ENCODE assay signal across 1 cellular context in the genomic region with DNA sequence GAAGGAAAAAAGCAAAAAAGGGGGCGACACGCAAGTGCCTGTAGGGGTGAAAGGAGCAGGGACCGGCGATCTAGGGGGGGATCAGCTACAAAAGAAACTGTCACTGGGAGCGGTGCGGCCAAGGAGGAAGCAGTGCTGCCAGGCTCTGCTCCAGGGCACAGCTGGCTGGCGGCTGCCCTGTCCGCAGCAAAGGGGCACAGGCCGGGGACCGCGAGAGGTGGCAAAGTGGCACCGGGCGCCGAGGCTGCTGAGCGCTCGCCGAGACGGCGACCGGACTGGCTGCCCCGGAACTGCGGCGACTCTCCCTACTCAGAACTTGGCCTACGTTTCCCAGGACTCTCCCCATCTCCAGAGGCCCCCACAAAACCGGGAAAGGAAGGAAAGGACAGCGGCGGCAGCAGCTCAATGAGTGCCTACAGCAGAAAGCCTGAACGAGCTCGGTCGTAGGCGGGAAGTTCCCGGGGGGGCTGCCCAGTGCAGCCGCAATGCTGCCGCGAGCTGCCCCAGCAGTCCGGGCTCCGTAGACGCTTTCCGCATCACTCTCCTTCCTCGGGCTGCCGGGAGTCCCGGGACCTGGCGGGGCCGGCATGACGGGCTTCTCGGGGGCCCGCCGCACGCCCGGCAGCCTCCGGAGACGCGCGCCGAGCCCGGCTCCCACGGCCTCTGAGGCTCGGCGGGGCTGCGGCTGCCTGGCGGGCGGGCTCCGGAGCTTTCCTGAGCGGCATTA.
A peak's percentile ranks its signal among the peaks of the same experiment; 100 is the strongest.
TF ChIP-seq lines count a peak whose summit lies in the region.

No MANE protein-coding gene starts in this region.

TF ChIP-seq in HEK293, 187 proteins besides CTCF, POLR2A, EP300 and RAD21 (continued from another document):
- TF ChIP-seq, protein P1, sequence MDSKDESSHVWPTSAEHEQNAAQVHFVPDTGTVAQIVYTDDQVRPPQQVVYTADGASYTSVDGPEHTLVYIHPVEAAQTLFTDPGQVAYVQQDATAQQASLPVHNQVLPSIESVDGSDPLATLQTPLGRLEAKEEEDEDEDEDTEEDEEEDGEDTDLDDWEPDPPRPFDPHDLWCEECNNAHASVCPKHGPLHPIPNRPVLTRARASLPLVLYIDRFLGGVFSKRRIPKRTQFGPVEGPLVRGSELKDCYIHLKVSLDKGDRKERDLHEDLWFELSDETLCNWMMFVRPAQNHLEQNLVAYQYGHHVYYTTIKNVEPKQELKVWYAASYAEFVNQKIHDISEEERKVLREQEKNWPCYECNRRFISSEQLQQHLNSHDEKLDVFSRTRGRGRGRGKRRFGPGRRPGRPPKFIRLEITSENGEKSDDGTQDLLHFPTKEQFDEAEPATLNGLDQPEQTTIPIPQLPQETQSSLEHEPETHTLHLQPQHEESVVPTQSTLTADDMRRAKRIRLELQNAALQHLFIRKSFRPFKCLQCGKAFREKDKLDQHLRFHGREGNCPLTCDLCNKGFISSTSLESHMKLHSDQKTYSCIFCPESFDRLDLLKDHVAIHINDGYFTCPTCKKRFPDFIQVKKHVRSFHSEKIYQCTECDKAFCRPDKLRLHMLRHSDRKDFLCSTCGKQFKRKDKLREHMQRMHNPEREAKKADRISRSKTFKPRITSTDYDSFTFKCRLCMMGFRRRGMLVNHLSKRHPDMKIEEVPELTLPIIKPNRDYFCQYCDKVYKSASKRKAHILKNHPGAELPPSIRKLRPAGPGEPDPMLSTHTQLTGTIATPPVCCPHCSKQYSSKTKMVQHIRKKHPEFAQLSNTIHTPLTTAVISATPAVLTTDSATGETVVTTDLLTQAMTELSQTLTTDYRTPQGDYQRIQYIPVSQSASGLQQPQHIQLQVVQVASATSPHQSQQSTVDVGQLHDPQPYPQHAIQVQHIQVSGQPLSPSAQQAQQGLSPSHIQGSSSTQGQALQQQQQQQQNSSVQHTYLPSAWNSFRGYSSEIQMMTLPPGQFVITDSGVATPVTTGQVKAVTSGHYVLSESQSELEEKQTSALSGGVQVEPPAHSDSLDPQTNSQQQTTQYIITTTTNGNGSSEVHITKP (tag by site-specific recombination; IDR thresholded peaks at IDR 0.05): peak; percentile 35
- TF ChIP-seq ZNF391 (tag by site-specific recombination; IDR thresholded peaks at IDR 0.05; ENCODE audit: borderline replicate concordance, low read depth) (peak; percentile 62; the same call in 1 of the 2 replicates), ZBTB7A (tag by site-specific recombination; IDR thresholded peaks at IDR 0.05; ENCODE audit: low read depth) (peak; percentile 54; the same call in 1 of the 2 replicates), ZNF311 (tag by site-specific recombination; IDR thresholded peaks at IDR 0.05; ENCODE audit: borderline replicate concordance) (no peak), ZNF776 (tag by site-specific recombination; IDR thresholded peaks at IDR 0.05; ENCODE audit: borderline replicate concordance) (no peak), ZNF335 (tag by site-specific recombination; conservative IDR thresholded peaks at IDR 0.05) (peak; percentile 94; the same call in 1 of the 2 replicates), ZNF19 (tag by site-specific recombination; IDR thresholded peaks at IDR 0.05; ENCODE audit: low read depth) (no peak), ZNF404 (tag by site-specific recombination; IDR thresholded peaks at IDR 0.05) (no peak), ZNF239 (tag by site-specific recombination; IDR thresholded peaks at IDR 0.05) (no peak), KLF9 (tag by site-specific recombination; IDR thresholded peaks at IDR 0.05; ENCODE audit: low read depth) (0 out of 2 replicates have a peak, but pooled peaks have one; percentile 41), OVOL3 (tag by site-specific recombination; IDR thresholded peaks at IDR 0.05) (0 out of 2 replicates have a peak, but pooled peaks have one; percentile 24), ZBTB20 (tag by site-specific recombination; IDR thresholded peaks at IDR 0.05) (peak; percentile 55), ZNF624 (tag by site-specific recombination; IDR thresholded peaks at IDR 0.05) (no peak), PRDM1 (tag by site-specific recombination; IDR thresholded peaks at IDR 0.05) (peak; percentile 87), BCL11B (tag by site-specific recombination; IDR thresholded peaks at IDR 0.05; ENCODE audit: low read depth) (peak; percentile 57; the same call in 1 of the 2 replicates), ZNF2 (tag by site-specific recombination; IDR thresholded peaks at IDR 0.05) (peak; percentile 70; the same call in 1 of the 2 replicates), ZNF837 (tag by site-specific recombination; IDR thresholded peaks at IDR 0.05) (0 out of 2 replicates have a peak, but pooled peaks have one; percentile 35), ZFP69B (tag by site-specific recombination; IDR thresholded peaks at IDR 0.05) (0 out of 2 replicates have a peak, but pooled peaks have one; percentile 60), ZNF24 (tag by site-specific recombination; IDR thresholded peaks at IDR 0.05) (no peak), ZEB2 (tag by site-specific recombination; IDR thresholded peaks at IDR 0.05) (peak; percentile 65), ZNF660 (tag by site-specific recombination; IDR thresholded peaks at IDR 0.05) (no peak), HOXD13 (CRISPR knock-in tag; IDR thresholded peaks at IDR 0.05; ENCODE audit: borderline replicate concordance) (no peak), WT1 (tag by site-specific recombination; IDR thresholded peaks at IDR 0.05) (no peak), GLIS1 (tag by site-specific recombination; IDR thresholded peaks at IDR 0.05) (peak; percentile 35), ZNF341 (tag by site-specific recombination; IDR thresholded peaks at IDR 0.05; ENCODE audit: low read depth) (peak; percentile 77), ZNF157 (tag by site-specific recombination; IDR thresholded peaks at IDR 0.05) (no peak), ZBTB48 (tag by site-specific recombination; IDR thresholded peaks at IDR 0.05) (peak; percentile 82), BCL11A (tag by site-specific recombination; IDR thresholded peaks at IDR 0.05; ENCODE audit: low read depth) (peak; percentile 79), ZNF600 (tag by site-specific recombination; IDR thresholded peaks at IDR 0.05) (peak; percentile 54; the same call in 1 of the 2 replicates), ZXDB (tag by site-specific recombination; IDR thresholded peaks at IDR 0.05) (peak; percentile 39; the same call in 1 of the 2 replicates), ZNF223 (tag by site-specific recombination; IDR thresholded peaks at IDR 0.05) (peak; percentile 48; the same call in 1 of the 2 replicates)
- TF ChIP-seq, protein P2, sequence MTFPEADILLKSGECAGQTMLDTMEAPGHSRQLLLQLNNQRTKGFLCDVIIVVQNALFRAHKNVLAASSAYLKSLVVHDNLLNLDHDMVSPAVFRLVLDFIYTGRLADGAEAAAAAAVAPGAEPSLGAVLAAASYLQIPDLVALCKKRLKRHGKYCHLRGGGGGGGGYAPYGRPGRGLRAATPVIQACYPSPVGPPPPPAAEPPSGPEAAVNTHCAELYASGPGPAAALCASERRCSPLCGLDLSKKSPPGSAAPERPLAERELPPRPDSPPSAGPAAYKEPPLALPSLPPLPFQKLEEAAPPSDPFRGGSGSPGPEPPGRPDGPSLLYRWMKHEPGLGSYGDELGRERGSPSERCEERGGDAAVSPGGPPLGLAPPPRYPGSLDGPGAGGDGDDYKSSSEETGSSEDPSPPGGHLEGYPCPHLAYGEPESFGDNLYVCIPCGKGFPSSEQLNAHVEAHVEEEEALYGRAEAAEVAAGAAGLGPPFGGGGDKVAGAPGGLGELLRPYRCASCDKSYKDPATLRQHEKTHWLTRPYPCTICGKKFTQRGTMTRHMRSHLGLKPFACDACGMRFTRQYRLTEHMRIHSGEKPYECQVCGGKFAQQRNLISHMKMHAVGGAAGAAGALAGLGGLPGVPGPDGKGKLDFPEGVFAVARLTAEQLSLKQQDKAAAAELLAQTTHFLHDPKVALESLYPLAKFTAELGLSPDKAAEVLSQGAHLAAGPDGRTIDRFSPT (tag by site-specific recombination; IDR thresholded peaks at IDR 0.05): peak; percentile 95
- TF ChIP-seq, protein P3, sequence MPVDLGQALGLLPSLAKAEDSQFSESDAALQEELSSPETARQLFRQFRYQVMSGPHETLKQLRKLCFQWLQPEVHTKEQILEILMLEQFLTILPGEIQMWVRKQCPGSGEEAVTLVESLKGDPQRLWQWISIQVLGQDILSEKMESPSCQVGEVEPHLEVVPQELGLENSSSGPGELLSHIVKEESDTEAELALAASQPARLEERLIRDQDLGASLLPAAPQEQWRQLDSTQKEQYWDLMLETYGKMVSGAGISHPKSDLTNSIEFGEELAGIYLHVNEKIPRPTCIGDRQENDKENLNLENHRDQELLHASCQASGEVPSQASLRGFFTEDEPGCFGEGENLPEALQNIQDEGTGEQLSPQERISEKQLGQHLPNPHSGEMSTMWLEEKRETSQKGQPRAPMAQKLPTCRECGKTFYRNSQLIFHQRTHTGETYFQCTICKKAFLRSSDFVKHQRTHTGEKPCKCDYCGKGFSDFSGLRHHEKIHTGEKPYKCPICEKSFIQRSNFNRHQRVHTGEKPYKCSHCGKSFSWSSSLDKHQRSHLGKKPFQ (tag by site-specific recombination; IDR thresholded peaks at IDR 0.05): no peak
- TF ChIP-seq, protein P4, sequence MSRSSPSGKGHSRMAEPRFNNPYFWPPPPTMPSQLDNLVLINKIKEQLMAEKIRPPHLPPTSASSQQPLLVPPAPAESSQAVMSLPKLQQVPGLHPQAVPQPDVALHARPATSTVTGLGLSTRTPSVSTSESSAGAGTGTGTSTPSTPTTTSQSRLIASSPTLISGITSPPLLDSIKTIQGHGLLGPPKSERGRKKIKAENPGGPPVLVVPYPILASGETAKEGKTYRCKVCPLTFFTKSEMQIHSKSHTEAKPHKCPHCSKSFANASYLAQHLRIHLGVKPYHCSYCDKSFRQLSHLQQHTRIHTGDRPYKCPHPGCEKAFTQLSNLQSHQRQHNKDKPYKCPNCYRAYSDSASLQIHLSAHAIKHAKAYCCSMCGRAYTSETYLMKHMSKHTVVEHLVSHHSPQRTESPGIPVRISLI (tag by site-specific recombination; IDR thresholded peaks at IDR 0.05): 0 out of 2 replicates have a peak, but pooled peaks have one; percentile 79
- TF ChIP-seq, protein P5, sequence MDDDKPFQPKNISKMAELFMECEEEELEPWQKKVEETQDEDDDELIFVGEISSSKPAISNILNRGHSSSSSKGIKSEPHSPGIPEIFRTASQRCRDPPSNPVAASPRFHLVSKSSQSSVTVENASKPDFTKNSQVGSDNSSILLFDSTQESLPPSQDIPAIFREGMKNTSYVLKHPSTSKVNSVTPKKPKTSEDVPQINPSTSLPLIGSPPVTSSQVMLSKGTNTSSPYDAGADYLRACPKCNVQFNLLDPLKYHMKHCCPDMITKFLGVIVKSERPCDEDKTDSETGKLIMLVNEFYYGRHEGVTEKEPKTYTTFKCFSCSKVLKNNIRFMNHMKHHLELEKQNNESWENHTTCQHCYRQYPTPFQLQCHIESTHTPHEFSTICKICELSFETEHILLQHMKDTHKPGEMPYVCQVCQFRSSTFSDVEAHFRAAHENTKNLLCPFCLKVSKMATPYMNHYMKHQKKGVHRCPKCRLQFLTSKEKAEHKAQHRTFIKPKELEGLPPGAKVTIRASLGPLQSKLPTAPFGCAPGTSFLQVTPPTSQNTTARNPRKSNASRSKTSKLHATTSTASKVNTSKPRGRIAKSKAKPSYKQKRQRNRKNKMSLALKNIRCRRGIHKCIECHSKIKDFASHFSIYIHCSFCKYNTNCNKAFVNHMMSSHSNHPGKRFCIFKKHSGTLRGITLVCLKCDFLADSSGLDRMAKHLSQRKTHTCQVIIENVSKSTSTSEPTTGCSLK (tag by site-specific recombination; IDR thresholded peaks at IDR 0.05): no peak
- TF ChIP-seq, protein P6, sequence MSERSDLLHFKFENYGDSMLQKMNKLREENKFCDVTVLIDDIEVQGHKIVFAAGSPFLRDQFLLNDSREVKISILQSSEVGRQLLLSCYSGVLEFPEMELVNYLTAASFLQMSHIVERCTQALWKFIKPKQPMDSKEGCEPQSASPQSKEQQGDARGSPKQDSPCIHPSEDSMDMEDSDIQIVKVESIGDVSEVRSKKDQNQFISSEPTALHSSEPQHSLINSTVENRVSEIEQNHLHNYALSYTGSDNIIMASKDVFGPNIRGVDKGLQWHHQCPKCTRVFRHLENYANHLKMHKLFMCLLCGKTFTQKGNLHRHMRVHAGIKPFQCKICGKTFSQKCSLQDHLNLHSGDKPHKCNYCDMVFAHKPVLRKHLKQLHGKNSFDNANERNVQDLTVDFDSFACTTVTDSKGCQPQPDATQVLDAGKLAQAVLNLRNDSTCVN (tag by site-specific recombination; optimal IDR thresholded peaks at IDR 0.05): peak; percentile 75
- TF ChIP-seq, protein P7, sequence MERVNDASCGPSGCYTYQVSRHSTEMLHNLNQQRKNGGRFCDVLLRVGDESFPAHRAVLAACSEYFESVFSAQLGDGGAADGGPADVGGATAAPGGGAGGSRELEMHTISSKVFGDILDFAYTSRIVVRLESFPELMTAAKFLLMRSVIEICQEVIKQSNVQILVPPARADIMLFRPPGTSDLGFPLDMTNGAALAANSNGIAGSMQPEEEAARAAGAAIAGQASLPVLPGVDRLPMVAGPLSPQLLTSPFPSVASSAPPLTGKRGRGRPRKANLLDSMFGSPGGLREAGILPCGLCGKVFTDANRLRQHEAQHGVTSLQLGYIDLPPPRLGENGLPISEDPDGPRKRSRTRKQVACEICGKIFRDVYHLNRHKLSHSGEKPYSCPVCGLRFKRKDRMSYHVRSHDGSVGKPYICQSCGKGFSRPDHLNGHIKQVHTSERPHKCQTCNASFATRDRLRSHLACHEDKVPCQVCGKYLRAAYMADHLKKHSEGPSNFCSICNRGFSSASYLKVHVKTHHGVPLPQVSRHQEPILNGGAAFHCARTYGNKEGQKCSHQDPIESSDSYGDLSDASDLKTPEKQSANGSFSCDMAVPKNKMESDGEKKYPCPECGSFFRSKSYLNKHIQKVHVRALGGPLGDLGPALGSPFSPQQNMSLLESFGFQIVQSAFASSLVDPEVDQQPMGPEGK (tag by site-specific recombination; IDR thresholded peaks at IDR 0.05): peak; percentile 83; the same call in 1 of the 2 replicates
